Comparison of ENCODE assay signal across 8 cellular contexts in the genomic region with DNA sequence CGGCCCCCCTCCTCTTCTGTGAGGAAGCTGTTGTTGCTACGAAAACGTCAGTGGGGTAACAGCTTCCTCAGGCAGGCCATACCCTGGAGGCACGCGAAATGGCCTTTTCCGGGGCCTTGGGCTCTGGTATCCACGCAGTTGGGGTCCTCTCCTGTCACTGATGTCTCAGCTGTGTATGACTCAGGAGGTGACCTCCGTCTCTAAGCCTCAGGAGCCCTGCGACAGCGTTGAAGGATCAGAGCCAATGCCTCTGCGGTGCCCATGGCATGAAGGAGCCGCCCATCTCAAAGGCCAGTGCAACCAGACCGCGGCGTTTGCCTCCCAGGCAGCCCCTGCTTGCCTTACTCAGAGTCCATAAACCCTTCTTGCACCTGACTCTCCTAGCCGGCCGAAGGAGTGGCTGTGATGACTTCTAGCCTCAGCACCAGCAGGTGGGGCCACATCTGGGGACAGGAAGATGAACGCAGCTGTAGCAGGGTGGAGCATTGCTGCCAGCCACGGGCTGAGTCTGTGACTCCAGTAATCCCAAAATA. TPM values are rescaled to one million over a fixed set of nuclear protein-coding genes. Genes with fewer than 3 reads are reported as not detected.
DNase-seq lines count a peak whose midpoint lies in the region; ATAC-seq lines count a peak whose summit lies in the region.

No MANE protein-coding gene starts in this region.

- no peaks in the 10 kb centered on the region for H3K27me3 ChIP-seq in skeletal muscle satellite cell (ENCODE audit: control insufficient read depth, insufficient read depth, low read length)

- ATAC-seq in GM19372 (IDR thresholded peaks at IDR 0.05; ENCODE audit: low read depth, unreplicated experiment), result peak; percentile 12
- peak; percentile 24 for ATAC-seq in HG03442 (IDR thresholded peaks at IDR 0.05; ENCODE audit: unreplicated experiment)

- H3K4me2 ChIP-seq in skeletal muscle satellite cell (ENCODE audit: low read length), result peak overlapping the region; percentile 100

- peaks cover 5% of the 10 kb centered on the region for H3K36me3 ChIP-seq in skeletal muscle satellite cell (ENCODE audit: insufficient read depth, low read length)

- peak overlapping the region; percentile 59 for H3K9ac ChIP-seq in skeletal muscle satellite cell (ENCODE audit: low read depth, low read length)

- no peaks in the 10 kb centered on the region for H3K9me3 ChIP-seq in skeletal muscle satellite cell (replicated peaks; ENCODE audit: low read length)

- peaks cover 30% of the 10 kb centered on the region for H3K4me1 ChIP-seq in skeletal muscle satellite cell (ENCODE audit: control insufficient read depth, insufficient read depth, low read length)

- peak overlapping the region; percentile 65 for H3K4me3 ChIP-seq in skeletal muscle satellite cell (ENCODE audit: low read length)

- DNase-seq in NCI-H524 (lab: John Stamatoyannopoulos, UW) (peak; percentile 33 to 50), NCI-H524 treated with DMSO at 0.1 percent for 48 hours (lab: John Stamatoyannopoulos, UW) (no peak), SW480 (ENCODE audit: low spot score) (peak; percentile 87), fibroblast of peridontal ligament (ENCODE audit: extremely low read depth) (peak; percentile 9), hippocampal formation (lab: John Stamatoyannopoulos, UW) (no peak)

RNA-seq across cellular contexts. Expression of gene MXD3, which starts 1.0 kb away (rescaled TPM):
- 2.3 and 3.5 TPM in 2 replicates for total RNA-seq in skeletal muscle satellite cell (2012; rRNA removed)

RNA-seq across cellular contexts. Expression of gene PRELID1, which starts 9.1 kb away (rescaled TPM):
- 135 and 214 TPM in 2 replicates for total RNA-seq in skeletal muscle satellite cell (2012; rRNA removed)

RNA-seq across cellular contexts. Expression of gene RAB24, which starts 9.2 kb away (rescaled TPM):
- total RNA-seq in skeletal muscle satellite cell (2012; rRNA removed), result 9.6 TPM in 2 replicates

RNA-seq across cellular contexts. Expression of gene LMAN2, which starts 38.8 kb away (rescaled TPM):
- total RNA-seq in skeletal muscle satellite cell (2012; rRNA removed), result 285 and 302 TPM in 2 replicates

RNA-seq across cellular contexts. Expression of gene RGS14, which starts 45.0 kb away (rescaled TPM):
- 4.6 and 7.2 TPM in 2 replicates for total RNA-seq in skeletal muscle satellite cell (2012; rRNA removed)

Comparison
In these comparisons a context has a peak if more than half of its experiments do, and no peak if none do; other contexts are left out.
1. DNase-seq: peak in NCI-H524 (2 of 2), SW480 (single experiment) and fibroblast of peridontal ligament (single experiment); none in NCI-H524 treated with DMSO at 0.1 percent for 48 hours (single experiment) and hippocampal formation (0 of 2).